32 cellular contexts compared by ENCODE assay signal in the genomic region with DNA sequence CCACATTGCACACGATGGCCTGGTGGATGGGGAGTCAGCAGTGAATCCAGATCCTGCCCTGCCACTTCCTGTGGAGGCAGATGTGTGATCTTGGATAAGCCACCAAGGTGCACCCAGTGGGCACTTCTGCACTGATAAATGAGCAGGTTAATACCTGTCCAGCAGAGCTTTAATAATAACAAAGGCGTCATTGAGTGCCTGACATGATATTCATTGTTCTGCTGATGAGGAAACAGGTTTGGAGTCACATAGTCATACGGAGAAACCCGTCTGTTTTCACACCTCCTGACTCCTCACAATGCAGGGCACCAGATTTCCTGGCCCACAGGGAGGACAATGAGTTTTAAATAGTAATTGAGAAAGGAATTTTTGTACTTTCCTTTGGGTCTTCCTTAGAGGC.
"Had no signal": no experiment of that assay in that cellular context is flagged by ENCODE, and none has a peak within 500 bp of the region (broad histone marks: within the 10 kb centered on the region; RNA-seq: fewer than 3 reads in every experiment).

No MANE protein-coding gene starts in this region.

- ATAC-seq: activated CD4-positive, alpha-beta T cell treated with anti-CD3 and anti-CD28 coated beads for 36 hours; activated CD8-positive, alpha-beta memory T cell treated with anti-CD3 and anti-CD28 coated beads, Interleukin-2, amount 10 ng/mL, durations not matched to agents 7 days and 5 days; activated CD8-positive, alpha-beta T cell treated with anti-CD3 and anti-CD28 coated beads, Interleukin-2, amount 10 ng/mL, durations not matched to agents 7 days and 5 days; activated naive CD8-positive, alpha-beta T cell treated with anti-CD3 and anti-CD28 coated beads, Interleukin-2, amount 50 U/mL, for 24 hours; body of pancreas; gastroesophageal sphincter; heart right ventricle had no signal

- H3K27me3 Mint-ChIP-seq: activated CD8-positive, alpha-beta memory T cell treated with anti-CD3 and anti-CD28 coated beads, Interleukin-2, amount 10 ng/mL, durations not matched to agents 7 days and 5 days; activated naive CD8-positive, alpha-beta T cell treated with anti-CD3 and anti-CD28 coated beads for 36 hours; activated naive CD8-positive, alpha-beta T cell treated with anti-CD3 and anti-CD28 coated beads, Interleukin-2, amount 50 U/mL, for 24 hours had no signal

- H3K27ac ChIP-seq: adrenal gland, body of pancreas, coronary artery, dorsolateral prefrontal cortex, esophagus muscularis mucosa, gastroesophageal sphincter, heart right ventricle had no signal

- H3K9me3 Mint-ChIP-seq: activated CD4-positive, alpha-beta memory T cell treated with anti-CD3 and anti-CD28 coated beads for 36 hours; activated CD4-positive, alpha-beta T cell treated with anti-CD3 and anti-CD28 coated beads, Interleukin-2, amount 10 ng/mL, durations not matched to agents 24 days and 14 days; activated naive CD4-positive, alpha-beta T cell treated with anti-CD3 and anti-CD28 coated beads for 36 hours; activated naive CD4-positive, alpha-beta T cell treated with anti-CD3 and anti-CD28 coated beads, Interleukin-2, amount 50 U/mL, for 24 hours; activated naive CD8-positive, alpha-beta T cell treated with anti-CD3 and anti-CD28 coated beads, Interleukin-2, amount 50 U/mL, for 24 hours; activated T-helper 1 cell treated with anti-CD3 and anti-CD28 coated beads, Interleukin-12 subunit alpha, Interleukin-12 subunit beta, Interleukin-2, Interleukin-4 antibody, amounts not matched to agents 30 ng/mL and 10 ng/mL and 1 ng/mL, durations not matched to agents 14 hours and 24 hours and 36 hours; activated T-helper 2 cell treated with anti-CD3 and anti-CD28 coated beads, Interferon-gamma antibody, Interleukin-2, Interleukin-4, amounts not matched to agents 10 μg/mL and 5 μg/mL and 100 μg/mL, durations not matched to agents 14 hours and 24 hours and 36 hours; central memory CD8-positive, alpha-beta T cell; dendritic cell treated with granulocyte-macrophage colony-stimulating factor and Interleukin-4, amounts not matched to agents 40 ng/mL and 50 ng/mL, for 4 days; endodermal cell had no signal

- DNase-seq: activated CD4-positive, alpha-beta memory T cell treated with anti-CD3 and anti-CD28 coated beads for 36 hours; activated CD4-positive, alpha-beta T cell treated with anti-CD3 and anti-CD28 coated beads for 36 hours; activated CD4-positive, alpha-beta T cell treated with anti-CD3 and anti-CD28 coated beads, Interleukin-2, amount 10 ng/mL, durations not matched to agents 24 days and 14 days; activated CD4-positive, CD25-positive, alpha-beta regulatory T cell; activated CD4-positive, CD25-positive, alpha-beta regulatory T cell treated with anti-CD3 and anti-CD28 coated beads, Interleukin-2, amount 50 U/mL, for 72 hours; activated CD8-positive, alpha-beta memory T cell treated with anti-CD3 and anti-CD28 coated beads, Interleukin-2, amount 10 ng/mL, durations not matched to agents 7 days and 5 days; activated CD8-positive, alpha-beta memory T cell treated with anti-CD3 and anti-CD28 coated beads, Interleukin-2, amount 50 U/mL, for 4 hours; activated CD8-positive, alpha-beta T cell treated with anti-CD3 and anti-CD28 coated beads, Interleukin-2, amount 10 ng/mL, durations not matched to agents 7 days and 5 days; activated effector memory CD4-positive, alpha-beta T cell treated with anti-CD3 and anti-CD28 coated beads, Interleukin-2, amount 50 U/mL, for 16 hours; activated naive CD4-positive, alpha-beta T cell treated with anti-CD3 and anti-CD28 coated beads for 36 hours; activated naive CD8-positive, alpha-beta T cell treated with anti-CD3 and anti-CD28 coated beads for 36 hours; activated naive CD8-positive, alpha-beta T cell treated with anti-CD3 and anti-CD28 coated beads, Interleukin-2, amount 50 U/mL, for 24 hours; activated T-cell treated with anti-CD3 and anti-CD28 coated beads, Interleukin-2, amount 50 U/mL, for 1 hour; activated T-cell treated with anti-CD3 and anti-CD28 coated beads, Interleukin-2, amount 50 U/mL, for 48 hours; amygdala; aorta; body of pancreas; dorsolateral prefrontal cortex; effector memory CD4-positive, alpha-beta T cell; endodermal cell; foreskin melanocyte; heart right ventricle; T-helper 2 cell had no signal

- H3K36me3 Mint-ChIP-seq: activated CD4-positive, alpha-beta memory T cell treated with anti-CD3 and anti-CD28 coated beads for 36 hours; activated CD8-positive, alpha-beta memory T cell treated with anti-CD3 and anti-CD28 coated beads, Interleukin-2, amount 10 ng/mL, durations not matched to agents 7 days and 5 days; activated naive CD4-positive, alpha-beta T cell treated with anti-CD3 and anti-CD28 coated beads, Interleukin-2, amount 50 U/mL, for 24 hours; activated naive CD8-positive, alpha-beta T cell treated with anti-CD3 and anti-CD28 coated beads for 36 hours had no signal

- H3K4me1 Mint-ChIP-seq: activated CD4-positive, alpha-beta T cell treated with anti-CD3 and anti-CD28 coated beads for 36 hours; activated CD4-positive, alpha-beta T cell treated with anti-CD3 and anti-CD28 coated beads, Interleukin-2, amount 10 ng/mL, durations not matched to agents 24 days and 14 days; activated CD8-positive, alpha-beta memory T cell treated with anti-CD3 and anti-CD28 coated beads, Interleukin-2, amount 10 ng/mL, durations not matched to agents 7 days and 5 days; activated naive CD4-positive, alpha-beta T cell treated with anti-CD3 and anti-CD28 coated beads, Interleukin-2, amount 50 U/mL, for 24 hours; activated naive CD8-positive, alpha-beta T cell treated with anti-CD3 and anti-CD28 coated beads for 36 hours; activated naive CD8-positive, alpha-beta T cell treated with anti-CD3 and anti-CD28 coated beads, Interleukin-2, amount 50 U/mL, for 24 hours; central memory CD8-positive, alpha-beta T cell; endodermal cell had no signal

- H3K4me3 Mint-ChIP-seq: activated CD4-positive, alpha-beta memory T cell treated with anti-CD3 and anti-CD28 coated beads for 36 hours; activated CD4-positive, alpha-beta T cell treated with anti-CD3 and anti-CD28 coated beads for 36 hours; activated CD4-positive, alpha-beta T cell treated with anti-CD3 and anti-CD28 coated beads, Interleukin-2, amount 10 ng/mL, durations not matched to agents 24 days and 14 days; activated CD8-positive, alpha-beta memory T cell treated with anti-CD3 and anti-CD28 coated beads, Interleukin-2, amount 10 ng/mL, durations not matched to agents 7 days and 5 days; activated CD8-positive, alpha-beta T cell treated with anti-CD3 and anti-CD28 coated beads, Interleukin-2, amount 10 ng/mL, durations not matched to agents 7 days and 5 days; activated naive CD4-positive, alpha-beta T cell treated with anti-CD3 and anti-CD28 coated beads for 36 hours; activated naive CD4-positive, alpha-beta T cell treated with anti-CD3 and anti-CD28 coated beads, Interleukin-2, amount 50 U/mL, for 24 hours; activated naive CD8-positive, alpha-beta T cell treated with anti-CD3 and anti-CD28 coated beads for 36 hours; activated naive CD8-positive, alpha-beta T cell treated with anti-CD3 and anti-CD28 coated beads, Interleukin-2, amount 50 U/mL, for 24 hours; activated T-helper 1 cell treated with anti-CD3 and anti-CD28 coated beads, Interleukin-12 subunit alpha, Interleukin-12 subunit beta, Interleukin-2, Interleukin-4 antibody, amounts not matched to agents 30 ng/mL and 10 ng/mL and 1 ng/mL, durations not matched to agents 14 hours and 24 hours and 36 hours; central memory CD8-positive, alpha-beta T cell; dendritic cell treated with granulocyte-macrophage colony-stimulating factor and Interleukin-4, amounts not matched to agents 40 ng/mL and 50 ng/mL, for 4 days; endodermal cell had no signal

- H3K27ac Mint-ChIP-seq: activated CD4-positive, alpha-beta memory T cell treated with anti-CD3 and anti-CD28 coated beads for 36 hours; activated CD4-positive, alpha-beta T cell treated with anti-CD3 and anti-CD28 coated beads for 36 hours; activated CD4-positive, alpha-beta T cell treated with anti-CD3 and anti-CD28 coated beads, Interleukin-2, amount 10 ng/mL, durations not matched to agents 24 days and 14 days; activated CD8-positive, alpha-beta memory T cell treated with anti-CD3 and anti-CD28 coated beads, Interleukin-2, amount 10 ng/mL, durations not matched to agents 7 days and 5 days; activated CD8-positive, alpha-beta T cell treated with anti-CD3 and anti-CD28 coated beads, Interleukin-2, amount 10 ng/mL, durations not matched to agents 7 days and 5 days; activated naive CD4-positive, alpha-beta T cell treated with anti-CD3 and anti-CD28 coated beads for 36 hours; activated naive CD4-positive, alpha-beta T cell treated with anti-CD3 and anti-CD28 coated beads, Interleukin-2, amount 50 U/mL, for 24 hours; activated naive CD8-positive, alpha-beta T cell treated with anti-CD3 and anti-CD28 coated beads for 36 hours; activated naive CD8-positive, alpha-beta T cell treated with anti-CD3 and anti-CD28 coated beads, Interleukin-2, amount 50 U/mL, for 24 hours; activated T-helper 1 cell treated with anti-CD3 and anti-CD28 coated beads, Interleukin-12 subunit alpha, Interleukin-12 subunit beta, Interleukin-2, Interleukin-4 antibody, amounts not matched to agents 30 ng/mL and 10 ng/mL and 1 ng/mL, durations not matched to agents 14 hours and 24 hours and 36 hours; activated T-helper 2 cell treated with anti-CD3 and anti-CD28 coated beads, Interferon-gamma antibody, Interleukin-2, Interleukin-4, amounts not matched to agents 10 μg/mL and 5 μg/mL and 100 μg/mL, durations not matched to agents 14 hours and 24 hours and 36 hours; dendritic cell treated with granulocyte-macrophage colony-stimulating factor and Interleukin-4, amounts not matched to agents 40 ng/mL and 50 ng/mL, for 4 days; endodermal cell had no signal
